8 cellular contexts compared by ENCODE assay signal in genomic region chr5:103224118-103224893, GRCh38. TPM values are rescaled to one million over a fixed set of nuclear protein-coding genes. Genes with fewer than 3 reads are reported as not detected.
DNase-seq lines count a peak whose midpoint lies in the region; ATAC-seq, FAIRE-seq and TF ChIP-seq lines count a peak whose summit lies in the region.

No MANE protein-coding gene starts in this region.

- peak overlapping the region; percentile 84 for H2AFZ ChIP-seq in K562 (ENCODE audit: low read depth, low read length)

- no peak for TF ChIP-seq EP300 in K562 (IDR thresholded peaks at IDR 0.05; ENCODE audit: low read length)

- peak overlapping the region; percentile 59 for H3K4me2 ChIP-seq in K562 (ENCODE audit: insufficient read depth, low read length)

- H3K9me1 ChIP-seq in K562 (ENCODE audit: control insufficient read depth, insufficient read depth, low read length) = no peaks in the 10 kb centered on the region

- H3K4me1 ChIP-seq in RWPE2 (ENCODE audit: insufficient read depth, poor library complexity, severe bottlenecking) = no peaks in the 10 kb centered on the region
- peaks cover 3 to 5% of the 10 kb centered on the region in 2 experiments; a peak in 2 of 5 replicates for H3K4me1 ChIP-seq in K562 (replicated peaks in 1 of 2; ENCODE audit: control insufficient read depth in 2 of 2, insufficient read depth in 2 of 2, low read length in 2 of 2)

- in situ Hi-C loops in K562 (cut with MboI) = loop anchor here (10.0 kb wide), 2 partner anchors 450 to 690 kb away; no protein-coding TSS in a partner anchor

- H3K27me3 ChIP-seq in RWPE2 (ENCODE audit: insufficient read depth, poor library complexity, severe bottlenecking) (no peaks in the 10 kb centered on the region), K562 (ENCODE audit: control insufficient read depth in 2 of 2, insufficient read depth in 2 of 2, low read length in 2 of 2) (no peaks in the 10 kb centered on the region)

- H3K9ac ChIP-seq in K562 (ENCODE audit: insufficient read depth in 1 of 2, low read depth in 2 of 2, low read length in 2 of 2) = peak overlapping the region in 1 of 2 experiments; percentile 43; a peak in 1 of 4 replicates

- peak; percentile 72 to 87 for TF ChIP-seq RAD21 in K562 (CRISPR knock-in tag; conservative IDR thresholded peaks at IDR 0.05 in 1 of 2, IDR thresholded peaks at IDR 0.05 in 1 of 2)

- H3K36me3 ChIP-seq in RWPE2 (ENCODE audit: low read depth) (no peaks in the 10 kb centered on the region), K562 (ENCODE audit: control insufficient read depth, insufficient read depth, low read length) (no peaks in the 10 kb centered on the region)

- CTCF ChIA-PET in K562 (lab: Yijun Ruan, JAX; ENCODE audit: low intra/inter-chr PET ratio) = interaction anchor here (0.5 to 1.1 kb wide), 2 partner anchors 154 to 444 kb away, joined by 3 read pairs; no protein-coding TSS in a partner anchor

- H3K79me2 ChIP-seq in K562 (ENCODE audit: control insufficient read depth, insufficient read depth, low read length) = no peaks in the 10 kb centered on the region

- 15% methylated on average over 10 of the region's 11 CpGs for WGBS in K562 (ENCODE audit: insufficient coverage, low coverage, missing lambda C conversion rate)

- H4K20me1 ChIP-seq in K562 (replicated peaks; ENCODE audit: control insufficient read depth, insufficient read depth, low read length) = no peaks in the 10 kb centered on the region

- intact Hi-C loops in K562 (cut with micrococcal nuclease) = loop anchor here (1.0 to 10.0 kb wide), 5 partner anchors 160 to 688 kb away; no protein-coding TSS in a partner anchor

- peak; percentile 94 for FAIRE-seq in K562 (lab: Jason Lieb, UNC)

- peak; percentile 72 to 87 for ATAC-seq in activated CD4-positive, CD25-positive, alpha-beta regulatory T cell treated with anti-CD3 and anti-CD28 coated beads, Interleukin-2, amount 50 U/mL, for 24 hours
- ATAC-seq in RWPE2 (ENCODE audit: low read depth) (peak; percentile 90), K562 (peak; percentile 96)

- TF ChIP-seq CTCF in RWPE2 (IDR thresholded peaks at IDR 0.05; ENCODE audit: poor library complexity, severe bottlenecking) = peak; percentile 91
- peak; percentile 68 to 84 (median 84) for TF ChIP-seq CTCF in K562 (IDR thresholded peaks at IDR 0.05 in 2 of 3, conservative IDR thresholded peaks at IDR 0.05 in 1 of 3; ENCODE audit: insufficient read depth in 2 of 3, low read depth in 1 of 3, low read length in 3 of 3)

- BruUV-seq in K562 (replicated peaks; lab: Mats Ljungman, UMichigan) = no TSS peak

- POLR2A ChIA-PET in K562 (lab: Yijun Ruan, JAX) = interaction anchor here (0.5 to 2.4 kb wide), 6 partner anchors 8 to 688 kb away, joined by 3 to 7 read pairs (median 3); no protein-coding TSS in a partner anchor

- no peak for TF ChIP-seq POLR2A in K562 (conservative IDR thresholded peaks at IDR 0.05)

- H3K9me3 ChIP-seq in RWPE2 (ENCODE audit: severe bottlenecking) = no peaks in the 10 kb centered on the region
- no peaks in the 10 kb centered on the region for H3K9me3 ChIP-seq in K562 (replicated peaks; ENCODE audit: control insufficient read depth, insufficient read depth, low read depth, low read length)

- no peak overlapping the region for H3K27ac ChIP-seq in RWPE2 (ENCODE audit: poor library complexity, severe bottlenecking)
- H3K27ac ChIP-seq in K562 (ENCODE audit: extremely low read depth, low read depth, low read length) = no peak overlapping the region

- DNase-seq in activated CD4-positive, CD25-positive, alpha-beta regulatory T cell treated with anti-CD3 and anti-CD28 coated beads, Interleukin-2, amount 50 U/mL, for 72 hours = no peak
- peak; percentile 89 for DNase-seq in H4 (ENCODE audit: low spot score)
- DNase-seq in Jurkat, Clone E6-1 (ENCODE audit: low read depth, low spot score) = peak; percentile 72
- DNase-seq in RWPE2 (ENCODE audit: low spot score) = no peak
- peak; percentile 46 to 80 (median 66) for DNase-seq in K562 (ENCODE audit: extremely low read depth in 1 of 4, low spot score in 3 of 4)
- DNase-seq in inferior parietal cortex (ENCODE audit: extremely low spot score) = peak; percentile 66
- peak; percentile 24 for DNase-seq in stimulated activated CD4-positive, alpha-beta T cell treated with anti-CD3 and anti-CD28 coated beads, Interleukin-2, amount 100 ng/mL, for 4 hours (ENCODE audit: low read depth)

- no peak overlapping the region for H3K4me3 ChIP-seq in Jurkat, Clone E6-1 (ENCODE audit: low read length)
- H3K4me3 ChIP-seq in RWPE2 (ENCODE audit: severe bottlenecking) = no peak overlapping the region
- H3K4me3 ChIP-seq in K562 = no peak overlapping the region

TF ChIP-seq in K562, 482 proteins besides CTCF, POLR2A, EP300 and RAD21 (continues in another document):
- TF ChIP-seq HLTF (IDR thresholded peaks at IDR 0.05) (no peak), ETV6 (IDR thresholded peaks at IDR 0.05; ENCODE audit: borderline replicate concordance in 1 of 2, low read depth in 2 of 2, low read length in 1 of 2) (no peak), ETV6 (CRISPR knock-in tag; IDR thresholded peaks at IDR 0.05; ENCODE audit: borderline replicate concordance) (no peak), ZBTB34 (CRISPR knock-in tag; IDR thresholded peaks at IDR 0.05) (no peak), CXXC5 (CRISPR knock-in tag; IDR thresholded peaks at IDR 0.05) (peak; percentile 36), C11orf30 (IDR thresholded peaks at IDR 0.05; ENCODE audit: low read depth) (no peak), PRPF4 (IDR thresholded peaks at IDR 0.05; ENCODE audit: insufficient read depth, low read depth, low read length, poor library complexity, severe bottlenecking) (no peak), TAF1 (IDR thresholded peaks at IDR 0.05; ENCODE audit: control insufficient read depth, extremely low read depth, insufficient read depth, low read length, severe bottlenecking) (no peak), ELK1 (CRISPR knock-in tag; IDR thresholded peaks at IDR 0.05) (no peak), ZNF76 (CRISPR knock-in tag; IDR thresholded peaks at IDR 0.05; ENCODE audit: borderline replicate concordance) (no peak), SMARCC2 (IDR thresholded peaks at IDR 0.05; ENCODE audit: low read depth) (no peak), KAT7 (CRISPR knock-in tag; IDR thresholded peaks at IDR 0.05; ENCODE audit: borderline replicate concordance) (no peak), POLR2AphosphoS5 (IDR thresholded peaks at IDR 0.05; ENCODE audit: control insufficient read depth, insufficient read depth, low read depth, low read length) (no peak), FOXJ3 (CRISPR knock-in tag; IDR thresholded peaks at IDR 0.05) (no peak), NFE2 (IDR thresholded peaks at IDR 0.05; ENCODE audit: low read depth) (no peak), HMG20A (CRISPR knock-in tag; conservative IDR thresholded peaks at IDR 0.05) (no peak)

RNA-seq across cellular contexts. Expression of gene MACIR, which starts 34.3 kb away (rescaled TPM):
- 16.6 and 21.1 TPM in 2 replicates for total RNA-seq in H4 (2014; rRNA removed; shearing (Covaris generic))
- polyA plus RNA-seq in Jurkat, Clone E6-1 (2012; ENCODE audit: insufficient read depth, insufficient read length) = 12.1 TPM
- 5.9 and 8.4 TPM in 2 replicates for total RNA-seq in K562 (2011; cell fraction: chromatin; rRNA removed; ENCODE audit: low replicate concordance)
- 2.3 and 3.8 TPM in 2 replicates for total RNA-seq in K562 (2011; cell fraction: nucleolus; rRNA removed)
- 7.5 and 10.8 TPM in 2 replicates for total RNA-seq in K562 (2011; cell fraction: nucleoplasm; rRNA removed)
- total RNA-seq in K562 (2014; rRNA removed) = 6.2 and 8.6 TPM in 2 replicates
- total RNA-seq in K562 (2014; rRNA removed; fragmentation: Illumina TruSeq; extraction: Trizol) = 10.3 and 10.6 TPM in 2 replicates
- 9.4 and 10.6 TPM in 2 replicates for total RNA-seq in K562 (2015; rRNA removed; fragmentation: Illumina TruSeq; extraction: Trizol)
- total RNA-seq in K562 (2021) = 9.4 and 10.5 TPM in 2 replicates
- 9.5 and 9.9 TPM in 2 replicates for polyA plus RNA-seq in K562 (2011; rRNA removed)
- polyA plus RNA-seq in K562 (2011; cell fraction: cytosol; rRNA removed) = 5.0 and 5.9 TPM in 2 replicates
- 7.1 and 7.6 TPM in 2 replicates for polyA plus RNA-seq in K562 (2011; cell fraction: nucleus; rRNA removed)
- polyA plus RNA-seq in K562 (2012) = 7.0 TPM in 2 replicates
- 10.4 and 11.6 TPM in 2 replicates for polyA plus RNA-seq in K562 (2014; fragmentation: Illumina TruSeq; extraction: Trizol)
- 1 to 10 TPM; 1.4 to 2.7 TPM for polyA plus RNA-seq in K562 (2014; fragmentation: Nextera tagmentation; extraction: Ambion mirVana)
- 8.1 and 9.3 TPM in 2 replicates for polyA plus RNA-seq in K562 (2014; rRNA removed)
- 12.7 and 12.8 TPM in 2 replicates for polyA minus RNA-seq in K562 (2011; rRNA and poly(A)+ RNA removed)
- polyA minus RNA-seq in K562 (2011; cell fraction: cytosol; rRNA and poly(A)+ RNA removed) = 4.8 and 6.3 TPM in 2 replicates
- polyA minus RNA-seq in K562 (2011; cell fraction: nucleus; rRNA and poly(A)+ RNA removed) = 4.8 and 8.6 TPM in 2 replicates

Comparison
In these comparisons a context has a peak if more than half of its experiments do, and no peak if none do; other contexts are left out.
1. DNase-seq: peak in H4 (single experiment), Jurkat, Clone E6-1 (single experiment), K562 (4 of 4), inferior parietal cortex (single experiment) and stimulated activated CD4-positive, alpha-beta T cell treated with anti-CD3 and anti-CD28 coated beads, Interleukin-2, amount 100 ng/mL, for 4 hours (single experiment); none in activated CD4-positive, CD25-positive, alpha-beta regulatory T cell treated with anti-CD3 and anti-CD28 coated beads, Interleukin-2, amount 50 U/mL, for 72 hours (single experiment) and RWPE2 (single experiment).
2. Peak in every context shown above with its lines, with median percentiles within 50 percentile points of each other: ATAC-seq.